8 cellular contexts compared by ENCODE assay signal in genomic region chrX:102720237-102721168, GRCh38. TPM values are rescaled to one million over a fixed set of nuclear protein-coding genes. Genes with fewer than 3 reads are reported as not detected.
DNase-seq lines count a peak whose midpoint lies in the region; ATAC-seq and TF ChIP-seq lines count a peak whose summit lies in the region.

A gene with protein sequence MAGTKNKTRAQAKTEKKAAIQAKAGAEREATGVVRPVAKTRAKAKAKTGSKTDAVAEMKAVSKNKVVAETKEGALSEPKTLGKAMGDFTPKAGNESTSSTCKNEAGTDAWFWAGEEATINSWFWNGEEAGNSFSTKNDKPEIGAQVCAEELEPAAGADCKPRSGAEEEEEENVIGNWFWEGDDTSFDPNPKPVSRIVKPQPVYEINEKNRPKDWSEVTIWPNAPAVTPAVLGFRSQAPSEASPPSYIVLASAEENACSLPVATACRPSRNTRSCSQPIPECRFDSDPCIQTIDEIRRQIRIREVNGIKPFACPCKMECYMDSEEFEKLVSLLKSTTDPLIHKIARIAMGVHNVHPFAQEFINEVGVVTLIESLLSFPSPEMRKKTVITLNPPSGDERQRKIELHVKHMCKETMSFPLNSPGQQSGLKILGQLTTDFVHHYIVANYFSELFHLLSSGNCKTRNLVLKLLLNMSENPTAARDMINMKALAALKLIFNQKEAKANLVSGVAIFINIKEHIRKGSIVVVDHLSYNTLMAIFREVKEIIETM (plus strand): TSS chrX:102720743. CDS start chrX:102748996, 28,253 bp downstream.

- TF ChIP-seq RAD21 in IMR-90 (IDR thresholded peaks at IDR 0.05; ENCODE audit: low read length): no peak

- dilution Hi-C loops in IMR-90 (cut with HindIII; ENCODE audit: low sequenced_read_pairs, unreplicated experiment): no loop called here

- H4K20me1 ChIP-seq in IMR-90 (ENCODE audit: insufficient read depth, low read length): no peaks in the 10 kb centered on the region

- no peak within 1 kb of the TSS; the same call in 2 of the 3 replicates for H2BK15ac ChIP-seq in IMR-90 (ENCODE audit: low read depth, low read length)

- H4K91ac ChIP-seq in IMR-90 (ENCODE audit: insufficient read depth, low read depth, low read length): peak within 1 kb of the TSS; percentile 77

- no peak for TF ChIP-seq CTCF in IMR-90 (conservative IDR thresholded peaks at IDR 0.05; ENCODE audit: low read depth, low read length)
- TF ChIP-seq CTCF in retinal pigment epithelial cell (conservative IDR thresholded peaks at IDR 0.05; ENCODE audit: low read depth, low read length): no peak

- H3K4me1 ChIP-seq in IMR-90 (ENCODE audit: control insufficient read depth, insufficient read depth, low read length) (no peaks in the 10 kb centered on the region), right cardiac atrium (ENCODE audit: control insufficient read depth, insufficient read depth, low read length) (no peaks in the 10 kb centered on the region)

- H3K14ac ChIP-seq in IMR-90 (replicated peaks; ENCODE audit: low read depth, low read length): peak within 1 kb of the TSS; percentile 38

- H2AK9ac ChIP-seq in IMR-90 (replicated peaks; ENCODE audit: low read depth, low read length, poor library complexity): peak within 1 kb of the TSS; percentile 72

- H3K79me1 ChIP-seq in IMR-90 (ENCODE audit: low read depth in 1 of 2, low read length in 2 of 2): peaks cover 0 to 9% of the 10 kb centered on the region in 2 experiments; a peak in 2 of 4 replicates

- no peaks in the 10 kb centered on the region; the same call in 1 of the 2 replicates for H3K36me3 ChIP-seq in IMR-90 (ENCODE audit: control insufficient read depth, insufficient read depth, low read length)

- in situ Hi-C loops in IMR-90 (cut with MboI; ENCODE audit: low sequenced_read_pairs): no loop called here

- peak within 1 kb of the TSS; percentile 90 for H4K5ac ChIP-seq in IMR-90 (ENCODE audit: low read depth, low read length)

- H3K18ac ChIP-seq in IMR-90 (ENCODE audit: low read depth, low read length): peak within 1 kb of the TSS; percentile 39; the same call in 1 of the 2 replicates

- intact Hi-C loops in IMR-90 (cut with micrococcal nuclease): no loop called here
- intact Hi-C loops in right cardiac atrium (cut with DNase I): no loop called here

- peak within 1 kb of the TSS; percentile 81 for H3K9ac ChIP-seq in IMR-90 (ENCODE audit: low read depth, low read length)

- POLR2A ChIA-PET in IMR-90 (lab: Charles Lee; ENCODE audit: unreplicated experiment): no interaction called here

- H3K9me3 ChIP-seq in IMR-90 (ENCODE audit: control insufficient read depth, insufficient read depth, low read length): no peaks in the 10 kb centered on the region
- H3K9me3 ChIP-seq in right cardiac atrium (ENCODE audit: control insufficient read depth, low read length): no peaks in the 10 kb centered on the region

- H2BK20ac ChIP-seq in IMR-90 (ENCODE audit: low read depth, low read length): no peak within 1 kb of the TSS

- no peak within 1 kb of the TSS for H2BK120ac ChIP-seq in IMR-90 (ENCODE audit: low read depth, low read length)

- H2AFZ ChIP-seq in IMR-90 (replicated peaks; ENCODE audit: low read length, poor library complexity): peak within 1 kb of the TSS; percentile 95

- CTCF ChIA-PET in IMR-90 (lab: Yijun Ruan, JAX): interaction anchor here (0.9 kb wide), 1 partner anchor 17 kb away, joined by 3 read pairs; no protein-coding TSS in a partner anchor

- WGBS in IMR-90 (ENCODE audit: extremely low coverage in 2 of 2, insufficient read length in 1 of 2), 2 experiments: 27% methylated on average over 14 of the region's 31 CpGs; no CpG with 5 or more reads in 1 of the 2 experiments
- WGBS in right cardiac atrium: 11% methylated on average over 31 of the region's 31 CpGs

- DNase-seq in AG20443 (ENCODE audit: low spot score) (peak; percentile 79), IMR-90 (peak; percentile 75), T follicular helper cell (ENCODE audit: low read depth) (peak; percentile 60), right cardiac atrium (peak; percentile 67 to 91 (median 90)), retinal pigment epithelial cell (ENCODE audit: low read depth) (peak; percentile 23)

- no TSS peak for BruUV-seq in IMR-90 (replicated peaks; lab: Mats Ljungman, UMichigan)

- no peak within 1 kb of the TSS for H3K56ac ChIP-seq in IMR-90 (ENCODE audit: extremely low read depth, insufficient read depth, low read length)

- ATAC-seq in GM19468 (IDR thresholded peaks at IDR 0.05; ENCODE audit: extremely low read depth, unreplicated experiment) (peak; percentile 60), IMR-90 (ENCODE audit: low read depth) (peak; percentile 97), right cardiac atrium (peak; percentile 94 to 96), GM21515 (IDR thresholded peaks at IDR 0.05; ENCODE audit: unreplicated experiment) (no peak)

- no peak for TF ChIP-seq POLR2A in IMR-90 (IDR thresholded peaks at IDR 0.05; ENCODE audit: low read depth, low read length)

- peak within 1 kb of the TSS; percentile 88 for H3K4me3 ChIP-seq in IMR-90 (ENCODE audit: insufficient read depth, low read depth, low read length)
- peak within 1 kb of the TSS; percentile 46 for H3K4me3 ChIP-seq in right cardiac atrium (ENCODE audit: low read length)
- H3K4me3 ChIP-seq in retinal pigment epithelial cell (ENCODE audit: low read length): peak within 1 kb of the TSS; percentile 58

- H2BK5ac ChIP-seq in IMR-90 (ENCODE audit: low read depth, low read length, poor library complexity, severe bottlenecking): peak within 1 kb of the TSS; percentile 5

- H3K27ac ChIP-seq in IMR-90 (ENCODE audit: insufficient read depth, low read length) (peak within 1 kb of the TSS; percentile 64), angular gyrus (ENCODE audit: low read depth, low read length) (peak within 1 kb of the TSS; percentile 62), right cardiac atrium (ENCODE audit: low read length) (no peak within 1 kb of the TSS)

- peak within 1 kb of the TSS; percentile 78 for H3K4ac ChIP-seq in IMR-90 (ENCODE audit: low read depth, low read length)

- H4K8ac ChIP-seq in IMR-90 (ENCODE audit: low read depth in 2 of 2, low read length in 2 of 2): peak within 1 kb of the TSS; percentile 63 to 98; a peak in 3 of 4 replicates

- peak within 1 kb of the TSS; percentile 93 for H3K4me2 ChIP-seq in IMR-90 (ENCODE audit: low read depth, low read length)

- H3K9me1 ChIP-seq in IMR-90 (ENCODE audit: insufficient read depth, low read length): no peaks in the 10 kb centered on the region

- H2AK5ac ChIP-seq in IMR-90 (ENCODE audit: low read depth, low read length): peak within 1 kb of the TSS; percentile 49; the same call in 1 of the 2 replicates

- H3K23ac ChIP-seq in IMR-90 (ENCODE audit: low read depth, low read length): peak within 1 kb of the TSS; percentile 39; the same call in 1 of the 2 replicates

- H3K27me3 ChIP-seq in IMR-90 (ENCODE audit: control insufficient read depth, insufficient read depth, low read length) (no peaks in the 10 kb centered on the region; the same call in 1 of the 2 replicates), right cardiac atrium (ENCODE audit: control insufficient read depth, insufficient read depth) (no peaks in the 10 kb centered on the region)

TF ChIP-seq in IMR-90, 13 proteins besides CTCF, POLR2A, EP300 and RAD21:
- TF ChIP-seq, protein P1, sequence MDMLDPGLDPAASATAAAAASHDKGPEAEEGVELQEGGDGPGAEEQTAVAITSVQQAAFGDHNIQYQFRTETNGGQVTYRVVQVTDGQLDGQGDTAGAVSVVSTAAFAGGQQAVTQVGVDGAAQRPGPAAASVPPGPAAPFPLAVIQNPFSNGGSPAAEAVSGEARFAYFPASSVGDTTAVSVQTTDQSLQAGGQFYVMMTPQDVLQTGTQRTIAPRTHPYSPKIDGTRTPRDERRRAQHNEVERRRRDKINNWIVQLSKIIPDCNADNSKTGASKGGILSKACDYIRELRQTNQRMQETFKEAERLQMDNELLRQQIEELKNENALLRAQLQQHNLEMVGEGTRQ (IDR thresholded peaks at IDR 0.05; ENCODE audit: low read depth, low read length): peak; percentile 100
- TF ChIP-seq FOS (IDR thresholded peaks at IDR 0.05; ENCODE audit: low read depth, low read length) (peak; percentile 92), RFX5 (IDR thresholded peaks at IDR 0.05; ENCODE audit: low read depth, low read length) (no peak), MAFK (IDR thresholded peaks at IDR 0.05; ENCODE audit: low read depth, low read length) (peak; percentile 68), BHLHE40 (IDR thresholded peaks at IDR 0.05; ENCODE audit: low read depth, low read length) (peak; percentile 53; the same call in 1 of the 2 replicates), MXI1 (IDR thresholded peaks at IDR 0.05; ENCODE audit: borderline replicate concordance, low read depth, low read length) (peak; percentile 23; the same call in 1 of the 2 replicates), ELK1 (IDR thresholded peaks at IDR 0.05; ENCODE audit: borderline replicate concordance, low read depth, low read length) (no peak), CEBPB (IDR thresholded peaks at IDR 0.05; ENCODE audit: low read depth, low read length) (no peak), SMC3 (IDR thresholded peaks at IDR 0.05; ENCODE audit: low read depth, low read length) (no peak)

RNA-seq across cellular contexts. Expression of the gene that starts here (rescaled TPM):
- total RNA-seq in IMR-90 (2012; rRNA removed) (6.9 and 8.1 TPM in 2 replicates), right cardiac atrium (10 to 100 TPM in 2 of 4 donors, 1 to 10 TPM in 2; 8.4 to 12.2 (median 10.1) TPM)
- polyA plus RNA-seq in IMR-90 (2012; rRNA removed) (1.4 and 2.2 TPM in 2 replicates), right cardiac atrium (2.0 TPM)
- polyA plus RNA-seq in IMR-90 (2012; cell fraction: cytosol; rRNA removed): 0.90 and 0.99 TPM in 2 replicates
- polyA plus RNA-seq in IMR-90 (2012; cell fraction: nucleus; rRNA removed; ENCODE audit: low replicate concordance): 0.63 and 2.3 TPM in 2 replicates

Comparison
In these comparisons a context has a peak if more than half of its experiments do, and no peak if none do; other contexts are left out.
1. DNase-seq: peak in every context shown above with its lines; median percentile 90 in right cardiac atrium; 79 in AG20443; 75 in IMR-90; 60 in T follicular helper cell; 23 in retinal pigment epithelial cell.